ENCODE assay signal across 3 cellular contexts in the genomic region with DNA sequence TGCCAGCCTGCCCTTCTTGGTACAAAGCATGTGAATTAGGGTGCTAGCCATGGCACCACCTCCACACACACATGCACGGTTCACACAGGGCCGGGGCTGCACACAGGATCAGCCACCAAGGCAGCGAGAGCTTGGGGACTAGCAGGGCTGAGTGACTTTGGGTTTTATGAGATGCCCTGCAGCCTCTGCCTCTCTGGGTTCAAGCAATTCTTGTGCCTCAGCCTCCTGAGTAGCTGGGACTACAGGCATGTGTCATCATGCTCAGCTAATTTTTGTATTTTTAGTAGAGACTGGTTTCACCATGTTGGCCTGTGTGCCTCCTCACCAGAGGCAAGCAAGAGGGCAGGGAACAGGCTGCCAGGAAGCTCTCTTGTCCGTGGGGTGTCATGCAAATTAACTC. TPM values are rescaled to one million over a fixed set of nuclear protein-coding genes. Genes with fewer than 3 reads are reported as not detected.
"Had no signal": no experiment of that assay in that cellular context is flagged by ENCODE, and none has a peak within 500 bp of the region (broad histone marks: within the 10 kb centered on the region; RNA-seq: fewer than 3 reads in every experiment).

No MANE protein-coding gene starts in this region.

RNA-seq across cellular contexts. Expression of a gene that starts 4.8 kb away (rescaled TPM):
- total RNA-seq: glomerular endothelial cell; right cardiac atrium; T-helper 1 cell treated with Interleukin-12 subunit alpha and Interleukin-12 subunit beta and Interleukin-4 antibody, amounts not matched to agents 30 ng/mL and 1 ng/mL, for 36 hours had no signal

RNA-seq across cellular contexts. Expression of a gene that starts 8.3 kb away (rescaled TPM):
- total RNA-seq: T-helper 1 cell treated with Interleukin-12 subunit alpha and Interleukin-12 subunit beta and Interleukin-4 antibody, amounts not matched to agents 30 ng/mL and 1 ng/mL, for 36 hours had no signal
